ENCODE assay signal across 8 cellular contexts in the genomic region with DNA sequence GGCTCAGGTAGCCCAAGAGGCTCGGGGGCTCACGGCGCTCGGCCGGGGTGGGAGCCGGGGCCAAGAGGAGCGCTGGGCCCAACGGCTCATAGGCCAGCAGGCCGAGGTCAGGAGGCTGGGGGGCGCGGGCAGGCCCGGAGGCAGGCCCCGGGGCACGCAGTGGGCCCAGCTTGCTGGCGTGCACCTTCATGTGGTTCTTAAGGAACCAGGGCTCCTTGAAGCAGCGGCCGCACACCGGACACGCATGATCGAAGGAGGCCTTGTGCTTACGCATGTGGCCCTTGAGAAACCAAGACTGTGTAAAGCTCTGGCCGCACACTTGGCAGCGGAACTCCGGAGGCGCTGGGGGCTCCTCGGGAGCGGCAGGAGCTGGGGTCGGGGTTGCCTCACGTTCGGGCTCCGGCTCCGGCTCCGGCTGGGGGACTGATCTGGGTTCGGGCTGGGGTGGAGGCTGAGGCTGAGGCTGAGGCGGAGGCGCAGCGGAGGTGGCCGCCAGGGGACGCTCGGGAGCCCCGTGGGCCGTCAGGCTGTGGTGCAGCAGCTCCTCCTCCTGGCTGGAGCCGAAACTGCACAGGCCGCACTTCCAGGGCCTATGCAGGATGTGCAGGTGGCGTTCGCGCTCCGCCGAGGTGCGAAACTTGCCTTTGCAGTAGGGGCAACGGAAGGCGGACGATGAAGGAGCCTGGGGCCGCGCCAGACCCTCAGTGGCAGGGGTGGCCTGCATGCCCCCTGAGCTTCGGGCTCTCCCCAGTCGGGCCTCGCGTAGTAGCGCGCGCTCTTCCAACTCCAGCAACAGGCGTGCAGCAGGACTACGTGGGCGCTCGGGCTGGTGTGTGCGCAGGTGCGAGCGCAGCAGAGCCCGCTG. TPM values are rescaled to one million over a fixed set of nuclear protein-coding genes. Genes with fewer than 3 reads are reported as not detected.
DNase-seq lines count a peak whose midpoint lies in the region; ATAC-seq and TF ChIP-seq lines count a peak whose summit lies in the region.

No MANE protein-coding gene starts in this region.

- TF ChIP-seq CTCF in lower lobe of right lung (IDR thresholded peaks at IDR 0.05) = peak; percentile 100

- H3K9me3 ChIP-seq in lower lobe of right lung = no peaks in the 10 kb centered on the region

- H3K4me3 ChIP-seq in lower lobe of right lung = no peak overlapping the region

- DNase-seq in NCI-H187 (lab: John Stamatoyannopoulos, UW) = peak; percentile 70 to 72
- no peak for DNase-seq in NCI-H187 treated with DMSO at 0.1 percent for 48 hours (lab: John Stamatoyannopoulos, UW)
- DNase-seq in NCI-H1694 (lab: John Stamatoyannopoulos, UW) = peak; percentile 35
- peak; percentile 94 for DNase-seq in activated CD4-positive, alpha-beta T cell treated with anti-CD3 and anti-CD28 coated beads, Interleukin-2, amount 50 U/mL, for 1 hour
- DNase-seq in dermis blood vessel endothelial cell = peak; percentile 89
- peak; percentile 92 for DNase-seq in lower lobe of right lung
- DNase-seq in stimulated activated CD8-positive, alpha-beta memory T cell treated with anti-CD3 and anti-CD28 coated beads, Interleukin-15, amount 100 ng/mL, for 24 hours (ENCODE audit: low read depth) = peak; percentile 95

- H3K4me1 ChIP-seq in lower lobe of right lung = peaks cover 17% of the 10 kb centered on the region

- intact Hi-C loops in lower lobe of right lung (cut with DNase I) = no loop called here

- H3K27ac ChIP-seq in lower lobe of right lung = no peak overlapping the region

- peaks cover 63% of the 10 kb centered on the region for H3K36me3 ChIP-seq in lower lobe of right lung

- peak; percentile 80 for ATAC-seq in HG02571 (IDR thresholded peaks at IDR 0.05; ENCODE audit: unreplicated experiment)
- peak; percentile 92 to 96 for ATAC-seq in lower lobe of right lung

- H3K27me3 ChIP-seq in lower lobe of right lung (ENCODE audit: low read depth) = no peaks in the 10 kb centered on the region

RNA-seq across cellular contexts. Expression of gene ZNF219, which starts 6.1 kb away (rescaled TPM):
- total RNA-seq in dermis blood vessel endothelial cell (5.1 and 7.0 TPM in 2 replicates), lower lobe of right lung (46.1 TPM)

RNA-seq across cellular contexts. Expression of gene TMEM253, which starts 8.5 kb away (rescaled TPM):
- total RNA-seq in dermis blood vessel endothelial cell (0.19 TPM in 1 of 2 replicates, not detected in the other), lower lobe of right lung (0.50 TPM)

RNA-seq across cellular contexts. Expression of gene ARHGEF40, which starts 22.3 kb away (rescaled TPM):
- 6.2 and 7.3 TPM in 2 replicates for total RNA-seq in dermis blood vessel endothelial cell
- 28.5 TPM for total RNA-seq in lower lobe of right lung

RNA-seq across cellular contexts. Expression of gene RNASE8, which starts 34.8 kb away (rescaled TPM):
- total RNA-seq in dermis blood vessel endothelial cell (not detected in 2 replicates), lower lobe of right lung (not detected)

RNA-seq across cellular contexts. Expression of gene RNASE7, which starts 50.2 kb away (rescaled TPM):
- total RNA-seq in dermis blood vessel endothelial cell = not detected in 2 replicates
- total RNA-seq in lower lobe of right lung = not detected
